13 cellular contexts compared by ENCODE assay signal in genomic region chr1:34785875-34786470, GRCh38. TPM values are rescaled to one million over a fixed set of nuclear protein-coding genes. Genes with fewer than 3 reads are reported as not detected.
"Had no signal": no experiment of that assay in that cellular context is flagged by ENCODE, and none has a peak within 500 bp of the region (broad histone marks: within the 10 kb centered on the region; RNA-seq: fewer than 3 reads in every experiment).

No MANE protein-coding gene starts in this region.

- H3K27ac ChIP-seq: cardiac muscle cell, neutrophil, spleen had no signal

- H3K4me3 Mint-ChIP-seq: activated naive CD4-positive, alpha-beta T cell treated with anti-CD3 and anti-CD28 coated beads for 36 hours; mesothelial cell of epicardium; stimulated activated naive B cell treated with anti-CD40 and anti-IgM and Interleukin-4, amounts not matched to agents 10 μg/mL and 1 μg/mL and 100 μg/mL, for 72 hours had no signal

- H3K9me3 ChIP-seq: neutrophil, spleen, transverse colon had no signal

- H3K36me3 ChIP-seq: cardiac muscle cell, neutrophil, spleen, transverse colon had no signal

- H3K4me3 ChIP-seq: cardiac muscle cell, spleen, transverse colon had no signal

- H3K27ac Mint-ChIP-seq: activated naive CD4-positive, alpha-beta T cell treated with anti-CD3 and anti-CD28 coated beads for 36 hours; mesothelial cell of epicardium; progenitor cell of endocrine pancreas; stimulated activated naive B cell treated with anti-CD40 and anti-IgM and Interleukin-4, amounts not matched to agents 10 μg/mL and 1 μg/mL and 100 μg/mL, for 72 hours had no signal

- H3K36me3 Mint-ChIP-seq: mesothelial cell of epicardium; naive B cell; stimulated activated naive B cell treated with anti-CD40 and anti-IgM and Interleukin-4, amounts not matched to agents 10 μg/mL and 1 μg/mL and 100 μg/mL, for 72 hours had no signal

- DNase-seq: spleen had no signal

- H3K9me3 Mint-ChIP-seq: activated naive CD4-positive, alpha-beta T cell treated with anti-CD3 and anti-CD28 coated beads for 36 hours; mesothelial cell of epicardium; naive B cell; stimulated activated naive B cell treated with anti-CD40 and anti-IgM and Interleukin-4, amounts not matched to agents 10 μg/mL and 1 μg/mL and 100 μg/mL, for 72 hours had no signal

RNA-seq across cellular contexts. Expression of gene GJB3, which starts 5.0 kb away (rescaled TPM):
- total RNA-seq: activated naive CD4-positive, alpha-beta T cell treated with anti-CD3 and anti-CD28 coated beads for 36 hours; cardiac muscle cell; endothelial cell of umbilical vein; mesothelial cell of epicardium; right cardiac atrium; spleen; subcutaneous adipose tissue had no signal
- polyA plus RNA-seq: cardiac muscle cell, endothelial cell of umbilical vein, right cardiac atrium had no signal

RNA-seq across cellular contexts. Expression of gene GJA4, which starts 6.8 kb away (rescaled TPM):
- total RNA-seq: astrocyte, mesothelial cell of epicardium had no signal
- polyA plus RNA-seq: cardiac muscle cell had no signal

RNA-seq across cellular contexts. Expression of gene GJB4, which starts 26.4 kb away (rescaled TPM):
- total RNA-seq: activated naive CD4-positive, alpha-beta T cell treated with anti-CD3 and anti-CD28 coated beads for 36 hours; astrocyte; cardiac muscle cell; endothelial cell of umbilical vein; mesothelial cell of epicardium; progenitor cell of endocrine pancreas; right cardiac atrium; spleen; subcutaneous adipose tissue had no signal
- polyA plus RNA-seq: cardiac muscle cell, endothelial cell of umbilical vein, right cardiac atrium, spleen had no signal

RNA-seq across cellular contexts. Expression of gene GJB5, which starts 31.1 kb away (rescaled TPM):
- total RNA-seq: activated naive CD4-positive, alpha-beta T cell treated with anti-CD3 and anti-CD28 coated beads for 36 hours; astrocyte; cardiac muscle cell; endothelial cell of umbilical vein; progenitor cell of endocrine pancreas; right cardiac atrium; spleen; subcutaneous adipose tissue; transverse colon had no signal
- polyA plus RNA-seq: cardiac muscle cell, endothelial cell of umbilical vein, right cardiac atrium had no signal
